Comparison of ENCODE assay signal across 9 cellular contexts in the genomic region with DNA sequence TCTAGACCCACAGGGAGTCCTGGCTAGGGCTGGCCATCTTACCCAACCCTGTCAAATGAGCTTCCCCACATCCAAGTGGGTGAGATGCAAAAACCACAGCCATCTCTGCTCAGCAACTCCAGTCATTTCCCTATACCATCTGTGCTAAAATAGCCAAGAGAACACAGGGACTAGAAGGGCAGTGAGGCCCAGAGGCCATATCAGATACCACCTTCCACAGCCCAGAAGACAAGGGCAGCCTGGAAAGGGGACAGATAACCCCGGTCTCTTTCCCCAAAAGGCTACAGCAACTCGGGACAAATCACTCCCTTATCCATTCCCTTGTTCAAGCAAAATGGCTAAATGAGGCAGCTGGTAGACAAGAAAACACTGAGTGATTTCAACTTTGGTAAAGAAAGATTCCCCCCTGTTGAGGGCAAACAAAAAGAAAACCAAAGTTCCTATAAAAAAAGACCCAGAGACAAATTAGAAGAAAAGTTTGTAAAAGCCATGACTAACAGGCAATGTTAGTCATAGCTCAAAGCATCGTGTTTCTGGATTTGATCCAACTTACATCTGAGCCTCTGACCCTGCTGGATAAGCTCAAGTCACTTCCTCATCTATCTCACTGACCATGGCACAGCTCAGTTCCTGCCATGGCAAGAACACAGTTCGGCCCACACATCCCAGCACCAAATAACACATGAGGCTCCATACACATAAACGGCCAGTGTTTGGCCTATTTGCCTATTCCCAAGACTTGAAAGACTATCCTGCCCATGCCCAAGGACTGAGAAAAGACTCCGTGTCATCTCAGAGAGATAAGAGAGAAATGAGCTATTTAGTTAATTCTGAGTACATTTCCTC. TPM values are rescaled to one million over a fixed set of nuclear protein-coding genes. Genes with fewer than 3 reads are reported as not detected.
DNase-seq lines count a peak whose midpoint lies in the region; ATAC-seq and TF ChIP-seq lines count a peak whose summit lies in the region.
"Had no signal": no experiment of that assay in that cellular context is flagged by ENCODE, and none has a peak within 500 bp of the region (broad histone marks: within the 10 kb centered on the region; RNA-seq: fewer than 3 reads in every experiment).

No MANE protein-coding gene starts in this region.

- peaks cover 33% of the 10 kb centered on the region for H3F3A ChIP-seq in SK-N-SH (replicated peaks; ENCODE audit: insufficient read depth)

- TF ChIP-seq CTCF in SK-N-SH (IDR thresholded peaks at IDR 0.05): no peak
- TF ChIP-seq CTCF in fibroblast of villous mesenchyme (IDR thresholded peaks at IDR 0.05; ENCODE audit: insufficient read depth, low read depth, low read length): no peak
- no peak for TF ChIP-seq CTCF in sigmoid colon (IDR thresholded peaks at IDR 0.05)

- no peak for TF ChIP-seq POLR2A in sigmoid colon (IDR thresholded peaks at IDR 0.05)

- CTCF ChIA-PET in SK-N-SH (lab: Yijun Ruan, JAX): interaction anchor here (0.5 to 2.2 kb wide), 9 partner anchors 15 to 341 kb away, joined by 3 to 8 read pairs (median 4); no protein-coding TSS in a partner anchor

- H3K9me3 ChIP-seq in SK-N-SH: no peaks in the 10 kb centered on the region
- no peaks in the 10 kb centered on the region for H3K9me3 ChIP-seq in sigmoid colon

- H3K27ac ChIP-seq in SK-N-SH (ENCODE audit: low read depth in 2 of 2, low read length in 1 of 2) (peak overlapping the region; percentile 94 to 97), skin epidermis (peak overlapping the region in 14 of 21 experiments; percentile 10 to 87 (median 50)), sigmoid colon (peak overlapping the region in 2 of 4 donors; percentile 25 to 40)
- H3K27ac ChIP-seq: KMS-11 had no signal

- H4K20me1 ChIP-seq in SK-N-SH (ENCODE audit: insufficient read depth): no peaks in the 10 kb centered on the region

- peak overlapping the region in 1 of 2 experiments; percentile 31; a peak in 1 of 4 replicates for H3K4me3 ChIP-seq in SK-N-SH (ENCODE audit: low read depth in 2 of 2, low read length in 1 of 2)
- no peak overlapping the region for H3K4me3 ChIP-seq in fibroblast of villous mesenchyme (ENCODE audit: low read depth, low read length)
- peak overlapping the region in 4 of 7 experiments; percentile 8 to 38 (median 27) for H3K4me3 ChIP-seq in skin epidermis
- no peak overlapping the region for H3K4me3 ChIP-seq in sigmoid colon

- no peaks in the 10 kb centered on the region for H3K9me2 ChIP-seq in SK-N-SH

- DNase-seq in HCEC 1CT: peak; percentile 95
- no peak for DNase-seq in SK-N-SH
- peak; percentile 90 for DNase-seq in fibroblast of villous mesenchyme (ENCODE audit: low read depth)
- no peak for DNase-seq in left lobe of liver (ENCODE audit: low spot score)
- no peak for DNase-seq in sigmoid colon

- POLR2A ChIA-PET in SK-N-SH (lab: Yijun Ruan, JAX): no interaction called here

- H3K9ac ChIP-seq in SK-N-SH: peak overlapping the region; percentile 64
- H3K9ac ChIP-seq: KMS-11 had no signal

- WGBS in SK-N-SH (ENCODE audit: low lambda C conversion rate): 30% methylated on average over 6 of the region's 6 CpGs
- WGBS in sigmoid colon, 2 donors: 39 to 58% methylated on average over 6 of the region's 6 CpGs

- no peak for TF ChIP-seq RAD21 in SK-N-SH (IDR thresholded peaks at IDR 0.05; ENCODE audit: low read length)

- H3K36me3 ChIP-seq in SK-N-SH (replicated peaks in 1 of 2; ENCODE audit: control insufficient read depth in 1 of 2, insufficient read depth in 2 of 2, low read length in 1 of 2): no peaks in the 10 kb centered on the region
- H3K36me3 ChIP-seq in sigmoid colon: no peaks in the 10 kb centered on the region

- no peak for ATAC-seq in left lobe of liver
- no peak for ATAC-seq in HG03039 (IDR thresholded peaks at IDR 0.05; ENCODE audit: unreplicated experiment)
- no peak for ATAC-seq in GM18519 (IDR thresholded peaks at IDR 0.05; ENCODE audit: low FRiP score, unreplicated experiment)

- peak overlapping the region; percentile 27 for H2AFZ ChIP-seq in SK-N-SH (ENCODE audit: low read depth)

- H3K27me3 ChIP-seq in SK-N-SH (ENCODE audit: insufficient read depth) (no peaks in the 10 kb centered on the region), sigmoid colon (no peaks in the 10 kb centered on the region)

- TF ChIP-seq EP300 in SK-N-SH (IDR thresholded peaks at IDR 0.05; ENCODE audit: borderline replicate concordance in 1 of 2, low read depth in 1 of 2, low read length in 1 of 2) (peak in 1 of 2 experiments; percentile 71; a peak in 1 of 4 replicates), sigmoid colon (IDR thresholded peaks at IDR 0.05) (no peak)

- H3K79me2 ChIP-seq in SK-N-SH (ENCODE audit: insufficient read depth): no peaks in the 10 kb centered on the region; the same call in 1 of the 2 replicates

- H3K4me2 ChIP-seq in SK-N-SH: peak overlapping the region; percentile 72; the same call in 1 of the 2 replicates
- H3K4me2 ChIP-seq: KMS-11 had no signal

- H3K4me1 ChIP-seq in SK-N-SH (ENCODE audit: control insufficient read depth in 1 of 2, insufficient read depth in 2 of 2, low read depth in 1 of 2, low read length in 1 of 2) (peaks cover 49 to 66% of the 10 kb centered on the region in 2 experiments), sigmoid colon (peaks cover 0 to 53% (median 34%) of the 10 kb centered on the region in 4 donors)

- intact Hi-C loops in sigmoid colon (cut with DNase I): no loop called here

TF ChIP-seq in SK-N-SH, 30 proteins besides CTCF, POLR2A, EP300 and RAD21 (continues in another document):
- TF ChIP-seq FOXJ3 (CRISPR knock-in tag; IDR thresholded peaks at IDR 0.05): no peak
- TF ChIP-seq, protein P1, sequence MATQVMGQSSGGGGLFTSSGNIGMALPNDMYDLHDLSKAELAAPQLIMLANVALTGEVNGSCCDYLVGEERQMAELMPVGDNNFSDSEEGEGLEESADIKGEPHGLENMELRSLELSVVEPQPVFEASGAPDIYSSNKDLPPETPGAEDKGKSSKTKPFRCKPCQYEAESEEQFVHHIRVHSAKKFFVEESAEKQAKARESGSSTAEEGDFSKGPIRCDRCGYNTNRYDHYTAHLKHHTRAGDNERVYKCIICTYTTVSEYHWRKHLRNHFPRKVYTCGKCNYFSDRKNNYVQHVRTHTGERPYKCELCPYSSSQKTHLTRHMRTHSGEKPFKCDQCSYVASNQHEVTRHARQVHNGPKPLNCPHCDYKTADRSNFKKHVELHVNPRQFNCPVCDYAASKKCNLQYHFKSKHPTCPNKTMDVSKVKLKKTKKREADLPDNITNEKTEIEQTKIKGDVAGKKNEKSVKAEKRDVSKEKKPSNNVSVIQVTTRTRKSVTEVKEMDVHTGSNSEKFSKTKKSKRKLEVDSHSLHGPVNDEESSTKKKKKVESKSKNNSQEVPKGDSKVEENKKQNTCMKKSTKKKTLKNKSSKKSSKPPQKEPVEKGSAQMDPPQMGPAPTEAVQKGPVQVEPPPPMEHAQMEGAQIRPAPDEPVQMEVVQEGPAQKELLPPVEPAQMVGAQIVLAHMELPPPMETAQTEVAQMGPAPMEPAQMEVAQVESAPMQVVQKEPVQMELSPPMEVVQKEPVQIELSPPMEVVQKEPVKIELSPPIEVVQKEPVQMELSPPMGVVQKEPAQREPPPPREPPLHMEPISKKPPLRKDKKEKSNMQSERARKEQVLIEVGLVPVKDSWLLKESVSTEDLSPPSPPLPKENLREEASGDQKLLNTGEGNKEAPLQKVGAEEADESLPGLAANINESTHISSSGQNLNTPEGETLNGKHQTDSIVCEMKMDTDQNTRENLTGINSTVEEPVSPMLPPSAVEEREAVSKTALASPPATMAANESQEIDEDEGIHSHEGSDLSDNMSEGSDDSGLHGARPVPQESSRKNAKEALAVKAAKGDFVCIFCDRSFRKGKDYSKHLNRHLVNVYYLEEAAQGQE (IDR thresholded peaks at IDR 0.05; ENCODE audit: low read depth, low read length): no peak
- TF ChIP-seq MEF2A (IDR thresholded peaks at IDR 0.05; ENCODE audit: borderline replicate concordance, low read depth): no peak
- TF ChIP-seq, protein P2, sequence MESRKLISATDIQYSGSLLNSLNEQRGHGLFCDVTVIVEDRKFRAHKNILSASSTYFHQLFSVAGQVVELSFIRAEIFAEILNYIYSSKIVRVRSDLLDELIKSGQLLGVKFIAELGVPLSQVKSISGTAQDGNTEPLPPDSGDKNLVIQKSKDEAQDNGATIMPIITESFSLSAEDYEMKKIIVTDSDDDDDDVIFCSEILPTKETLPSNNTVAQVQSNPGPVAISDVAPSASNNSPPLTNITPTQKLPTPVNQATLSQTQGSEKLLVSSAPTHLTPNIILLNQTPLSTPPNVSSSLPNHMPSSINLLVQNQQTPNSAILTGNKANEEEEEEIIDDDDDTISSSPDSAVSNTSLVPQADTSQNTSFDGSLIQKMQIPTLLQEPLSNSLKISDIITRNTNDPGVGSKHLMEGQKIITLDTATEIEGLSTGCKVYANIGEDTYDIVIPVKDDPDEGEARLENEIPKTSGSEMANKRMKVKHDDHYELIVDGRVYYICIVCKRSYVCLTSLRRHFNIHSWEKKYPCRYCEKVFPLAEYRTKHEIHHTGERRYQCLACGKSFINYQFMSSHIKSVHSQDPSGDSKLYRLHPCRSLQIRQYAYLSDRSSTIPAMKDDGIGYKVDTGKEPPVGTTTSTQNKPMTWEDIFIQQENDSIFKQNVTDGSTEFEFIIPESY (IDR thresholded peaks at IDR 0.05; ENCODE audit: borderline replicate concordance, low read depth): 0 out of 2 replicates have a peak, but pooled peaks have one; percentile 19
- TF ChIP-seq FOSL2 (IDR thresholded peaks at IDR 0.05; ENCODE audit: borderline replicate concordance, low read depth): peak; percentile 92
- no peak for TF ChIP-seq EZH2phosphoT487 (IDR thresholded peaks at IDR 0.05; ENCODE audit: borderline replicate concordance, low read depth)

RNA-seq across cellular contexts. Expression of a gene that starts 3.1 kb away (rescaled TPM):
- polyA plus RNA-seq in SK-N-SH (2012; rRNA removed) (14.1 and 18.0 TPM in 2 replicates), sigmoid colon (10 to 100 TPM; 18.0 to 49.4 (median 21.0) TPM)
- 7.1 and 13.4 TPM in 2 replicates for polyA plus RNA-seq in SK-N-SH (2012; cell fraction: cytosol; rRNA removed)
- 24.8 and 31.3 TPM in 2 replicates for polyA plus RNA-seq in SK-N-SH (2012; cell fraction: nucleus; rRNA removed)
- total RNA-seq in fibroblast of villous mesenchyme (3.9 and 14.2 TPM in 2 replicates), left lobe of liver (7.8 TPM), sigmoid colon (under 1 TPM in 3 of 4 donors, not detected in 1; 0.14 to 0.55 (median 0.16) TPM)

RNA-seq across cellular contexts. Expression of a gene that starts 26.1 kb away (rescaled TPM):
- 32.5 and 43.2 TPM in 2 replicates for polyA plus RNA-seq in SK-N-SH (2012; rRNA removed)
- 34.0 and 38.5 TPM in 2 replicates for polyA plus RNA-seq in SK-N-SH (2012; cell fraction: cytosol; rRNA removed)
- 12.1 and 24.4 TPM in 2 replicates for polyA plus RNA-seq in SK-N-SH (2012; cell fraction: nucleus; rRNA removed)
- 4.8 and 52.2 TPM in 2 replicates for total RNA-seq in fibroblast of villous mesenchyme
- 75.0 TPM for total RNA-seq in left lobe of liver
- total RNA-seq in sigmoid colon: 10 to 100 TPM; 19.3 to 33.5 (median 21.5) TPM
- polyA plus RNA-seq in sigmoid colon: 10 to 100 TPM; 25.2 to 70.5 (median 59.3) TPM

RNA-seq across cellular contexts. Expression of a gene that starts 55.5 kb away (rescaled TPM):
- polyA plus RNA-seq in SK-N-SH (2012; rRNA removed) (0.23 and 0.37 TPM in 2 replicates), sigmoid colon (1 to 10 TPM in 2 of 3 donors, not detected in 1; 2.2 to 2.4 TPM)
- polyA plus RNA-seq in SK-N-SH (2012; cell fraction: cytosol; rRNA removed): 0.24 and 0.26 TPM in 2 replicates
- 0.08 and 0.14 TPM in 2 replicates for polyA plus RNA-seq in SK-N-SH (2012; cell fraction: nucleus; rRNA removed)
- total RNA-seq in fibroblast of villous mesenchyme (1.9 and 21.6 TPM in 2 replicates), left lobe of liver (479 TPM), sigmoid colon (10 to 100 TPM in 1 of 4 donors, 1 to 10 TPM in 3; 2.0 to 10.0 (median 3.7) TPM)

Comparison
In these comparisons a context has a peak if more than half of its experiments do, and no peak if none do; other contexts are left out.
1. DNase-seq: peak in HCEC 1CT (single experiment) and fibroblast of villous mesenchyme (single experiment); none in SK-N-SH (single experiment), left lobe of liver (single experiment) and sigmoid colon (single experiment).
2. H3K4me3 ChIP-seq: peak in skin epidermis (4 of 7); none in fibroblast of villous mesenchyme (single experiment) and sigmoid colon (0 of 4).
3. RNA of a gene that starts 55.5 kb away (total RNA-seq): 479 TPM in left lobe of liver (single experiment); 1.9 to 21.6 TPM in fibroblast of villous mesenchyme and 2.0 to 10.0 TPM in sigmoid colon; every median in the first group is over 10 times any median in the second.